ENCODE assay signal across 16 cellular contexts in the genomic region with DNA sequence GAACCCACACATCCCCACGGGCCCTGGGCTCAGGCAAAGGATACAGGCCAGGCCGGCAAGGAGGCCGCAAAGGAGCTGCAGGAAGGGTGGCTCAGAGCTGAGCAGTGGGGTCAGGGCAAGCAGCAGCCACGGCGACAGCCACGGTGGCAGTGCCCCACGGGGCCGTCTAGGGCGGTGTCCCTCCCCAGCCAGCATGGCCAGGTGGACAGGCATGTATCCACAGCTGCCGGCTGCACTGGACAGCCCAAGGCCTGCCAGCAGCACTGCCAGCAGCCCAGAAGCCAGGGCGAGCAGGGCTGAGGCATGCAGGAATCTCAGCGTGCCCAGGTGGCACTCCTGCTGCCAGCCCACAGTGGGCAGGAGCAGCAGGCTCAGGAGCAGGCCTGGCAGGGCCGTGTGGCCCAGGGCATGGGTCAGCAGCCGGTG. TPM values are rescaled to one million over a fixed set of nuclear protein-coding genes. Genes with fewer than 3 reads are reported as not detected.
DNase-seq lines count a peak whose midpoint lies in the region; ATAC-seq and TF ChIP-seq lines count a peak whose summit lies in the region.
"Had no signal": no experiment of that assay in that cellular context is flagged by ENCODE, and none has a peak within 500 bp of the region (broad histone marks: within the 10 kb centered on the region; RNA-seq: fewer than 3 reads in every experiment).

No MANE protein-coding gene starts in this region.

- no peak overlapping the region for H2BK120ac ChIP-seq in trophoblast cell (ENCODE audit: insufficient read depth, low read length, poor library complexity)

- no peak overlapping the region for H2BK5ac ChIP-seq in trophoblast cell (ENCODE audit: low read depth, low read length, poor library complexity)

- WGBS in stomach, 5 donors: 66 to 88% (median 78%) methylated on average over 11 to 14 of the region's 14 CpGs
- WGBS in trophoblast cell (ENCODE audit: extremely low coverage, insufficient coverage, insufficient read length): no CpG with 5 or more reads among the region's 14 CpGs

- no peak for TF ChIP-seq POLR2A in stomach (IDR thresholded peaks at IDR 0.05)

- H3K36me3 ChIP-seq in stomach (peaks cover 0 to 49% (median 41%) of the 10 kb centered on the region in 4 donors), WERI-Rb-1 (peaks cover 66% of the 10 kb centered on the region), trophoblast cell (ENCODE audit: control insufficient read depth in 1 of 2, insufficient read depth in 2 of 2, low read length in 2 of 2) (peaks cover 28 to 38% of the 10 kb centered on the region in 2 experiments)

- H3K4me1 ChIP-seq in stomach: peaks cover 16 to 22% (median 20%) of the 10 kb centered on the region in 4 donors
- peaks cover 9% of the 10 kb centered on the region in 2 experiments for H3K4me1 ChIP-seq in trophoblast cell (ENCODE audit: control insufficient read depth in 1 of 2, insufficient read depth in 2 of 2, low read length in 2 of 2)

- no peak overlapping the region for H4K91ac ChIP-seq in trophoblast cell (ENCODE audit: low read depth, low read length)

- DNase-seq in Right ventricle myocardium inferior (ENCODE audit: missing footprints) (peak; percentile 66), left cardiac atrium (no peak), left lobe of liver (ENCODE audit: low spot score) (peak; percentile 44), stomach (peak; percentile 39), WERI-Rb-1 (no peak), trophoblast cell (no peak)
- DNase-seq: DMS79 treated with DMSO at 0.1 percent for 48 hours, NCI-H2029 treated with DMSO at 0.1 percent for 48 hours, NCI-H774, PC-3 had no signal

- no peak for ATAC-seq in Right ventricle myocardium inferior
- ATAC-seq in left cardiac atrium: no peak
- ATAC-seq in left lobe of liver: no peak
- ATAC-seq: PC-3 had no signal

- H4K12ac ChIP-seq in trophoblast cell (ENCODE audit: low read depth, low read length): no peak overlapping the region

- no peak overlapping the region for H3K4ac ChIP-seq in trophoblast cell (ENCODE audit: low read depth, low read length)

- H3K27me3 ChIP-seq in stomach (no peaks in the 10 kb centered on the region), WERI-Rb-1 (ENCODE audit: insufficient read depth, low read depth, severe bottlenecking) (no peaks in the 10 kb centered on the region), trophoblast cell (ENCODE audit: insufficient read depth, low read length) (no peaks in the 10 kb centered on the region)

- H2AK5ac ChIP-seq in trophoblast cell (ENCODE audit: low read length): no peak overlapping the region

- H2BK12ac ChIP-seq in trophoblast cell (ENCODE audit: low read length): no peak overlapping the region

- no peak overlapping the region for H3K4me2 ChIP-seq in trophoblast cell (ENCODE audit: low read length)

- H3K27ac ChIP-seq in stomach (peak overlapping the region in 1 of 5 donors; percentile 14), WERI-Rb-1 (no peak overlapping the region), trophoblast cell (ENCODE audit: low read depth, low read length) (no peak overlapping the region)

- peaks cover 20% of the 10 kb centered on the region for H3K79me2 ChIP-seq in trophoblast cell (ENCODE audit: control insufficient read depth, insufficient read depth, low read length, poor library complexity)

- no peak overlapping the region for H3K23ac ChIP-seq in trophoblast cell (ENCODE audit: low read length)

- H2AFZ ChIP-seq in trophoblast cell (ENCODE audit: insufficient read depth, low read length, poor library complexity): no peak overlapping the region

- no peak for TF ChIP-seq EP300 in stomach (IDR thresholded peaks at IDR 0.05)

- H3K9ac ChIP-seq in trophoblast cell (ENCODE audit: low read length): no peak overlapping the region

- H3K79me1 ChIP-seq in trophoblast cell (ENCODE audit: low read length): peaks cover 19% of the 10 kb centered on the region

- H3K9me3 ChIP-seq in stomach: no peaks in the 10 kb centered on the region
- no peaks in the 10 kb centered on the region for H3K9me3 ChIP-seq in WERI-Rb-1 (ENCODE audit: severe bottlenecking)
- no peaks in the 10 kb centered on the region for H3K9me3 ChIP-seq in trophoblast cell (ENCODE audit: insufficient read depth, low read depth, low read length)
- H3K9me3 ChIP-seq: HAP-1 had no signal

- no peak overlapping the region for H4K8ac ChIP-seq in trophoblast cell (ENCODE audit: low read depth, low read length)

- no peak overlapping the region for H3K18ac ChIP-seq in trophoblast cell (ENCODE audit: low read length)

- H3K14ac ChIP-seq in trophoblast cell (ENCODE audit: low read length): no peak overlapping the region

- no peak overlapping the region for H3K4me3 ChIP-seq in stomach
- no peak overlapping the region for H3K4me3 ChIP-seq in WERI-Rb-1 (ENCODE audit: low read depth, low read length)
- no peak overlapping the region for H3K4me3 ChIP-seq in trophoblast cell (ENCODE audit: low read depth, low read length)
- H3K4me3 ChIP-seq: HAP-1 had no signal

- intact Hi-C loops in Right ventricle myocardium inferior (cut with DNase I) (loop anchor here (10.0 kb wide), 1 partner anchor 189 kb away; the partner anchor contains the start of gene KREMEN1), left cardiac atrium (cut with DNase I) (no loop called here), stomach (cut with DNase I; ENCODE audit: low total_unique reads) (no loop called here)

- TF ChIP-seq CTCF in stomach (IDR thresholded peaks at IDR 0.05) (no peak), WERI-Rb-1 (IDR thresholded peaks at IDR 0.05; ENCODE audit: low read depth, low read length) (no peak)

RNA-seq across cellular contexts. Expression of gene RHBDD3, which starts 4.0 kb away (rescaled TPM):
- total RNA-seq in Right ventricle myocardium inferior (11.6 TPM), left cardiac atrium (10 to 100 TPM; 15.6 to 19.0 TPM), left lobe of liver (18.9 TPM), stomach (10 to 100 TPM; 14.5 to 76.5 (median 45.1) TPM)
- 10 to 100 TPM in 2 of 3 donors, 1 to 10 TPM in 1; 9.8 to 19.6 (median 16.7) TPM for polyA plus RNA-seq in stomach
- 25.9 and 28.0 TPM in 2 replicates for polyA plus RNA-seq in trophoblast cell (2013)

RNA-seq across cellular contexts. Expression of gene EWSR1, which starts 4.3 kb away (rescaled TPM):
- 112 TPM for total RNA-seq in Right ventricle myocardium inferior
- total RNA-seq in left cardiac atrium: 100 to 1,000 TPM; 109 to 175 TPM
- 93.3 TPM for total RNA-seq in left lobe of liver
- 100 to 1,000 TPM; 145 to 376 (median 185) TPM for total RNA-seq in stomach
- 100 to 1,000 TPM in 1 of 3 donors, 10 to 100 TPM in 2; 97.7 to 137 (median 98.2) TPM for polyA plus RNA-seq in stomach
- 256 and 260 TPM in 2 replicates for polyA plus RNA-seq in trophoblast cell (2013)

RNA-seq across cellular contexts. Expression of gene GAS2L1, which starts 42.6 kb away (rescaled TPM):
- 24.3 TPM for total RNA-seq in Right ventricle myocardium inferior
- 10 to 100 TPM; 20.1 to 25.2 TPM for total RNA-seq in left cardiac atrium
- 14.3 TPM for total RNA-seq in left lobe of liver
- 10 to 100 TPM in 4 of 5 donors, 1 to 10 TPM in 1; 4.4 to 81.1 (median 53.6) TPM for total RNA-seq in stomach
- polyA plus RNA-seq in stomach: 10 to 100 TPM; 14.7 to 22.3 (median 15.7) TPM
- polyA plus RNA-seq in trophoblast cell (2013): 14.6 and 14.7 TPM in 2 replicates

RNA-seq across cellular contexts. Expression of gene RASL10A, which starts 51.7 kb away (rescaled TPM):
- total RNA-seq in Right ventricle myocardium inferior (1.1 TPM), left cardiac atrium (1 to 10 TPM; 1.0 to 3.1 TPM), left lobe of liver (1.0 TPM), stomach (under 1 TPM in 1 of 5 donors, not detected in 4; 0.37 TPM)
- polyA plus RNA-seq in stomach: 1 to 10 TPM in 1 of 3 donors, under 1 TPM in 2; 0.19 to 3.5 (median 0.76) TPM
- polyA plus RNA-seq in trophoblast cell (2013): 1.1 and 1.2 TPM in 2 replicates
- total RNA-seq: A172, NCI-H460, PC-3, SK-MEL-5 had no signal
- polyA plus RNA-seq: IgD-negative memory B cell had no signal

RNA-seq across cellular contexts. Expression of gene EMID1, which starts 58.1 kb away (rescaled TPM):
- 0.43 TPM for total RNA-seq in Right ventricle myocardium inferior
- 1 to 10 TPM in 1 of 2 donors, under 1 TPM in 1; 0.52 to 1.8 TPM for total RNA-seq in left cardiac atrium
- 1.3 TPM for total RNA-seq in left lobe of liver
- total RNA-seq in stomach: 10 to 100 TPM in 2 of 5 donors, 1 to 10 TPM in 2, not detected in 1; 1.8 to 23.6 (median 9.5) TPM
- 10 to 100 TPM in 2 of 3 donors, 1 to 10 TPM in 1; 2.5 to 12.7 (median 10.3) TPM for polyA plus RNA-seq in stomach
- 1.2 and 1.5 TPM in 2 replicates for polyA plus RNA-seq in trophoblast cell (2013)
- total RNA-seq: A172, HT1080 had no signal
- polyA plus RNA-seq: IgD-negative memory B cell had no signal

Comparison
In these comparisons a context has a peak if more than half of its experiments do, and no peak if none do; other contexts are left out.
1. DNase-seq: peak in Right ventricle myocardium inferior (single experiment), left lobe of liver (single experiment) and stomach (single experiment); none in left cardiac atrium (single experiment), WERI-Rb-1 (single experiment) and trophoblast cell (0 of 2).